In the genomic region with DNA sequence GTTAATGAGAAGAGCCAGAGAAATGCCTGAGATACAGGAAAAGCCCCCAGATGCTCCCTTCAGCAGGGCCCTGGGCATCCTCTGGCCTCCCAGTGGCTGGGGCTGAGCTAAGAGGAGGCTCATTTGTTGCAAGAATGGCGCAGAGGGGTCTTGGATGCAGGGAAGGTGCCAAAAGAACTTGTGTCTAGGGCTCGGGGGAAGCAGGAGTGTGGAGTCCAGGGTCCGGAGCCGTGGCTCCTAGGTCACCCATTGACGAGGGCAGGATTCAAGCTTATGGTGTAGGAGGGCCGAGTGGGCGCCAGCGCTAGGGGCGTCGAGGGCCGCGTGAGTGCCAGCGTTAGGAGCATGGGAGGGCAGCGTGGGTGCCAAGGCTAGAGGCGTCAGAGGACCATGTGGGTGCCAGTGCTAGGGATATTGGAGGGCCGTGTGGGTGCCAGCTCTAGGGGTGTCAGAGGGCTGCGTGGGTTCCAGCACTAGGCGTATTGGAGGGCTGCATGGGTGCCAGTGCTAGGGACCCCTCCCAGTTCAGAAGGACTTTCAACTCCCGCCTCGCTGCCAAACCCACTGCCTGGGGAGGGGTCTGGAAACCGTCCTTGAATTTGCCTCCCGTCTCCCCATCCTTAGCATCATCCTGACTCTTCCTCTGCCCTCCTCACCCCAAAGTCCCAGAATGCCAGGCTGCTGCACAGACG, we compare ENCODE assay signal across 1 cellular context.
TF ChIP-seq lines count a peak whose summit lies in the region.

No MANE protein-coding gene starts in this region.

TF ChIP-seq in GM23338, 12 proteins besides CTCF, POLR2A, EP300 and RAD21 (continued from another document):
- no peak for TF ChIP-seq CREB1 (CRISPR knock-in tag; IDR thresholded peaks at IDR 0.05; ENCODE audit: low read depth)
- TF ChIP-seq ZNF331 (CRISPR knock-in tag; IDR thresholded peaks at IDR 0.05; ENCODE audit: low read depth), result no peak
- TF ChIP-seq, protein P1, sequence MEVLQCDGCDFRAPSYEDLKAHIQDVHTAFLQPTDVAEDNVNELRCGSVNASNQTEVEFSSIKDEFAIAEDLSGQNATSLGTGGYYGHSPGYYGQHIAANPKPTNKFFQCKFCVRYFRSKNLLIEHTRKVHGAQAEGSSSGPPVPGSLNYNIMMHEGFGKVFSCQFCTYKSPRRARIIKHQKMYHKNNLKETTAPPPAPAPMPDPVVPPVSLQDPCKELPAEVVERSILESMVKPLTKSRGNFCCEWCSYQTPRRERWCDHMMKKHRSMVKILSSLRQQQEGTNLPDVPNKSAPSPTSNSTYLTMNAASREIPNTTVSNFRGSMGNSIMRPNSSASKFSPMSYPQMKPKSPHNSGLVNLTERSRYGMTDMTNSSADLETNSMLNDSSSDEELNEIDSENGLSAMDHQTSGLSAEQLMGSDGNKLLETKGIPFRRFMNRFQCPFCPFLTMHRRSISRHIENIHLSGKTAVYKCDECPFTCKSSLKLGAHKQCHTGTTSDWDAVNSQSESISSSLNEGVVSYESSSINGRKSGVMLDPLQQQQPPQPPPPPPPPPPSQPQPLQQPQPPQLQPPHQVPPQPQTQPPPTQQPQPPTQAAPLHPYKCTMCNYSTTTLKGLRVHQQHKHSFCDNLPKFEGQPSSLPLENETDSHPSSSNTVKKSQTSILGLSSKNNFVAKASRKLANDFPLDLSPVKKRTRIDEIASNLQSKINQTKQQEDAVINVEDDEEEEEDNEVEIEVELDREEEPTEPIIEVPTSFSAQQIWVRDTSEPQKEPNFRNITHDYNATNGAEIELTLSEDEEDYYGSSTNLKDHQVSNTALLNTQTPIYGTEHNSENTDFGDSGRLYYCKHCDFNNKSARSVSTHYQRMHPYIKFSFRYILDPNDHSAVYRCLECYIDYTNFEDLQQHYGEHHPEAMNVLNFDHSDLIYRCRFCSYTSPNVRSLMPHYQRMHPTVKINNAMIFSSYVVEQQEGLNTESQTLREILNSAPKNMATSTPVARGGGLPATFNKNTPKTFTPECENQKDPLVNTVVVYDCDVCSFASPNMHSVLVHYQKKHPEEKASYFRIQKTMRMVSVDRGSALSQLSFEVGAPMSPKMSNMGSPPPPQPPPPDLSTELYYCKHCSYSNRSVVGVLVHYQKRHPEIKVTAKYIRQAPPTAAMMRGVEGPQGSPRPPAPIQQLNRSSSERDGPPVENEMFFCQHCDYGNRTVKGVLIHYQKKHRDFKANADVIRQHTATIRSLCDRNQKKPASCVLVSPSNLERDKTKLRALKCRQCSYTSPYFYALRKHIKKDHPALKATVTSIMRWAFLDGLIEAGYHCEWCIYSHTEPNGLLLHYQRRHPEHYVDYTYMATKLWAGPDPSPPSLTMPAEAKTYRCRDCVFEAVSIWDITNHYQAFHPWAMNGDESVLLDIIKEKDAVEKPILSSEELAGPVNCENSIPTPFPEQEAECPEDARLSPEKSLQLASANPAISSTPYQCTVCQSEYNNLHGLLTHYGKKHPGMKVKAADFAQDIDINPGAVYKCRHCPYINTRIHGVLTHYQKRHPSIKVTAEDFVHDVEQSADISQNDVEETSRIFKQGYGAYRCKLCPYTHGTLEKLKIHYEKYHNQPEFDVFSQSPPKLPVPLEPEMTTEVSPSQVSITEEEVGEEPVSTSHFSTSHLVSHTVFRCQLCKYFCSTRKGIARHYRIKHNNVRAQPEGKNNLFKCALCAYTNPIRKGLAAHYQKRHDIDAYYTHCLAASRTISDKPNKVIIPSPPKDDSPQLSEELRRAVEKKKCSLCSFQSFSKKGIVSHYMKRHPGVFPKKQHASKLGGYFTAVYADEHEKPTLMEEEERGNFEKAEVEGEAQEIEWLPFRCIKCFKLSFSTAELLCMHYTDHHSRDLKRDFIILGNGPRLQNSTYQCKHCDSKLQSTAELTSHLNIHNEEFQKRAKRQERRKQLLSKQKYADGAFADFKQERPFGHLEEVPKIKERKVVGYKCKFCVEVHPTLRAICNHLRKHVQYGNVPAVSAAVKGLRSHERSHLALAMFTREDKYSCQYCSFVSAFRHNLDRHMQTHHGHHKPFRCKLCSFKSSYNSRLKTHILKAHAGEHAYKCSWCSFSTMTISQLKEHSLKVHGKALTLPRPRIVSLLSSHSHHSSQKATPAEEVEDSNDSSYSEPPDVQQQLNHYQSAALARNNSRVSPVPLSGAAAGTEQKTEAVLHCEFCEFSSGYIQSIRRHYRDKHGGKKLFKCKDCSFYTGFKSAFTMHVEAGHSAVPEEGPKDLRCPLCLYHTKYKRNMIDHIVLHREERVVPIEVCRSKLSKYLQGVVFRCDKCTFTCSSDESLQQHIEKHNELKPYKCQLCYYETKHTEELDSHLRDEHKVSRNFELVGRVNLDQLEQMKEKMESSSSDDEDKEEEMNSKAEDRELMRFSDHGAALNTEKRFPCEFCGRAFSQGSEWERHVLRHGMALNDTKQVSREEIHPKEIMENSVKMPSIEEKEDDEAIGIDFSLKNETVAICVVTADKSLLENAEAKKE (CRISPR knock-in tag; IDR thresholded peaks at IDR 0.05), result no peak
TF ChIP-seq in GM23338: peak in this region for 0.
